22 cellular contexts compared by ENCODE assay signal in genomic region chr9:92632641-92633040, GRCh38. TPM values are rescaled to one million over a fixed set of nuclear protein-coding genes. Genes with fewer than 3 reads are reported as not detected.
A peak's percentile ranks its signal among the peaks of the same experiment; 100 is the strongest.
DNase-seq lines count a peak whose midpoint lies in the region; ATAC-seq and TF ChIP-seq lines count a peak whose summit lies in the region.
"Had no signal": no experiment of that assay in that cellular context is flagged by ENCODE, and none has a peak within 500 bp of the region (broad histone marks: within the 10 kb centered on the region; RNA-seq: fewer than 3 reads in every experiment).

No MANE protein-coding gene starts in this region.

- no peaks in the 10 kb centered on the region for H3K4me1 Mint-ChIP-seq in H9
- H3K4me1 Mint-ChIP-seq: neural progenitor cell had no signal

- ATAC-seq in HG03095 (IDR thresholded peaks at IDR 0.05; ENCODE audit: unreplicated experiment) (no peak), HG03378 (IDR thresholded peaks at IDR 0.05; ENCODE audit: unreplicated experiment) (no peak)
- ATAC-seq: right lobe of liver had no signal

- H3K36me3 ChIP-seq in testis (ENCODE audit: low read depth, missing control alignments), result no peaks in the 10 kb centered on the region

- H3K23me2 ChIP-seq in H9 (ENCODE audit: insufficient read length, low read depth, low read length, poor library complexity, severe bottlenecking), result no peaks in the 10 kb centered on the region

- H4K20me1 ChIP-seq in H9 (ENCODE audit: control insufficient read depth, insufficient read depth, insufficient read length), result no peaks in the 10 kb centered on the region

- no peak overlapping the region for H3K56ac ChIP-seq in H9 (ENCODE audit: insufficient read length, low read depth, low read length)

- H3K27me3 Mint-ChIP-seq in H9 (ENCODE audit: low read depth), result no peaks in the 10 kb centered on the region
- H3K27me3 Mint-ChIP-seq: activated CD4-positive, alpha-beta T cell treated with anti-CD3 and anti-CD28 coated beads, Interleukin-2, amount 10 ng/mL, durations not matched to agents 7 days and 5 days; CD4-positive, CD25-positive, alpha-beta regulatory T cell; stimulated activated naive CD8-positive, alpha-beta T cell treated with anti-CD3 and anti-CD28 coated beads, Interleukin-15, amount 100 ng/mL, for 72 hours had no signal

- H2BK15ac ChIP-seq in H9 (ENCODE audit: low read depth, low read length), result no peak overlapping the region

- H3K27ac ChIP-seq in H9 (ENCODE audit: insufficient read length, low read depth, low read length) (no peak overlapping the region), testis (no peak overlapping the region)
- H3K27ac ChIP-seq: brain microvascular endothelial cell, epithelial cell of prostate, neural progenitor cell, right lobe of liver, SJCRH30, upper lobe of left lung had no signal

- H3K79me1 ChIP-seq in H9 (ENCODE audit: insufficient read depth, low read depth, low read length, poor library complexity, severe bottlenecking), result no peaks in the 10 kb centered on the region

- no peak overlapping the region for H2BK12ac ChIP-seq in H9 (ENCODE audit: insufficient read length, low read depth, low read length)

- H2AFZ ChIP-seq in H9 (ENCODE audit: low read length), result no peak overlapping the region
- H2AFZ ChIP-seq: neural progenitor cell had no signal

- H3K14ac ChIP-seq in H9 (ENCODE audit: insufficient read depth, low read length), result no peak overlapping the region

- TF ChIP-seq POLR2A in testis (IDR thresholded peaks at IDR 0.05), result no peak

- no peak overlapping the region for H3K4me3 Mint-ChIP-seq in H9
- H3K4me3 Mint-ChIP-seq: activated CD4-positive, alpha-beta T cell treated with anti-CD3 and anti-CD28 coated beads, Interleukin-2, amount 10 ng/mL, durations not matched to agents 7 days and 5 days; CD4-positive, CD25-positive, alpha-beta regulatory T cell; neural progenitor cell had no signal

- no peaks in the 10 kb centered on the region for H3K9me3 ChIP-seq in H9 (ENCODE audit: control insufficient read depth, low read depth, low read length)
- H3K9me3 ChIP-seq in testis, result no peaks in the 10 kb centered on the region
- H3K9me3 ChIP-seq: right lobe of liver, SJCRH30, upper lobe of left lung had no signal

- no peak overlapping the region for H4K5ac ChIP-seq in H9 (ENCODE audit: insufficient read length, low read depth, low read length)

- TF ChIP-seq CTCF in H9 (conservative IDR thresholded peaks at IDR 0.05) (no peak), testis (IDR thresholded peaks at IDR 0.05) (no peak)

- WGBS in H9 (ENCODE audit: extremely low coverage, insufficient read length, low lambda C conversion rate), result no CpG with 5 or more reads among the region's 5 CpGs
- WGBS in testis, 2 donors, result 95 to 96% methylated on average over 5 of the region's 5 CpGs

- no peak overlapping the region for H2BK120ac ChIP-seq in H9 (ENCODE audit: low read depth, low read length, poor library complexity, severe bottlenecking)

- H3K79me2 ChIP-seq in H9 (ENCODE audit: insufficient read depth, low read length), result no peaks in the 10 kb centered on the region

- DNase-seq in H9, result peak; percentile 10
- DNase-seq in activated CD8-positive, alpha-beta memory T cell treated with anti-CD3 and anti-CD28 coated beads, Interleukin-2, amount 50 U/mL, for 4 hours, result peak; percentile 5
- peak; percentile 45 for DNase-seq in mesenteric fat pad (ENCODE audit: low spot score)
- peak; percentile 9 for DNase-seq in testis
- no peak for DNase-seq in NCI-H446 treated with DMSO at 0.1 percent for 48 hours (lab: John Stamatoyannopoulos, UW)
- DNase-seq: activated CD4-positive, alpha-beta T cell treated with anti-CD3 and anti-CD28 coated beads, Interleukin-2, amount 10 ng/mL, durations not matched to agents 7 days and 5 days; activated gamma-delta T cell treated with Interleukin-2 at 50 U/mL for 16 hours; brain microvascular endothelial cell; CD4-positive, CD25-positive, alpha-beta regulatory T cell; MV-4-11; NCI-H1436 treated with DMSO at 0.1 percent for 48 hours; NCI-H446; NCI-H82; SJCRH30; stimulated activated CD4-positive, alpha-beta T cell treated with anti-CD3 and anti-CD28 coated beads, Interleukin-4, amount 100 ng/mL, for 4 hours; stimulated activated naive CD8-positive, alpha-beta T cell treated with anti-CD3 and anti-CD28 coated beads, Interleukin-15, amount 100 ng/mL, for 72 hours; upper lobe of left lung had no signal

- H3K36me3 Mint-ChIP-seq in H9 (ENCODE audit: insufficient read depth in 1 of 3, low read depth in 3 of 3), result peaks cover 15 to 37% (median 36%) of the 10 kb centered on the region in 3 experiments; a peak in 6 of 7 replicates

- H3K9ac ChIP-seq in H9 (ENCODE audit: extremely low read depth, insufficient read length, low read length), result no peak overlapping the region
- H3K9ac ChIP-seq: neural progenitor cell had no signal

- no peak overlapping the region for H2BK5ac ChIP-seq in H9 (ENCODE audit: insufficient read length, low read length)

- H2AK5ac ChIP-seq in H9 (ENCODE audit: insufficient read length, low read length), result no peak overlapping the region

- no peak overlapping the region for H3T11ph ChIP-seq in H9 (ENCODE audit: low read length)

- no peak overlapping the region for H2BK20ac ChIP-seq in H9 (ENCODE audit: low read depth, low read length, poor library complexity, severe bottlenecking)

- H3K4me2 ChIP-seq in H9 (ENCODE audit: insufficient read depth, insufficient read length, low read length), result no peak overlapping the region
- H3K4me2 ChIP-seq: neural progenitor cell had no signal

- intact Hi-C loops in testis (cut with DNase I; ENCODE audit: low total_unique reads), result no loop called here

- no peak overlapping the region for H4K8ac ChIP-seq in H9 (replicated peaks; ENCODE audit: insufficient read length, low read depth, low read length)

- H3K4me1 ChIP-seq in H9 (ENCODE audit: insufficient read depth, low read length) (no peaks in the 10 kb centered on the region), testis (peaks cover 8% of the 10 kb centered on the region)
- H3K4me1 ChIP-seq: neural progenitor cell, right lobe of liver, SJCRH30 had no signal

- no peak overlapping the region for H3K27ac Mint-ChIP-seq in H9
- H3K27ac Mint-ChIP-seq: activated CD4-positive, alpha-beta T cell treated with anti-CD3 and anti-CD28 coated beads, Interleukin-2, amount 10 ng/mL, durations not matched to agents 7 days and 5 days; neural progenitor cell had no signal

- H3K4ac ChIP-seq in H9 (ENCODE audit: low read depth, low read length), result no peak overlapping the region

- no peak overlapping the region for H3K23ac ChIP-seq in H9 (ENCODE audit: insufficient read length, low read depth, low read length)

- H4K91ac ChIP-seq in H9 (ENCODE audit: insufficient read length, low read depth, low read length), result no peak overlapping the region

- no peak overlapping the region for H3K18ac ChIP-seq in H9 (ENCODE audit: insufficient read length, low read depth, low read length)

- no peak overlapping the region for H3K4me3 ChIP-seq in testis
- H3K4me3 ChIP-seq: neural progenitor cell, right lobe of liver, SJCRH30, upper lobe of left lung had no signal

- no peaks in the 10 kb centered on the region for H3K27me3 ChIP-seq in H9 (ENCODE audit: insufficient read depth, low read length)
- H3K27me3 ChIP-seq in testis, result no peaks in the 10 kb centered on the region
- H3K27me3 ChIP-seq: brain microvascular endothelial cell, neural progenitor cell, right lobe of liver, SJCRH30, upper lobe of left lung had no signal

- H3K9me3 Mint-ChIP-seq in H9, result peaks cover 0 to 1% of the 10 kb centered on the region in 2 experiments; a peak in 1 of 5 replicates
- H3K9me3 Mint-ChIP-seq: activated CD4-positive, alpha-beta T cell treated with anti-CD3 and anti-CD28 coated beads, Interleukin-2, amount 10 ng/mL, durations not matched to agents 7 days and 5 days; CD4-positive, CD25-positive, alpha-beta regulatory T cell; neural progenitor cell; stimulated activated naive CD8-positive, alpha-beta T cell treated with anti-CD3 and anti-CD28 coated beads, Interleukin-15, amount 100 ng/mL, for 72 hours had no signal

RNA-seq across cellular contexts. Expression of gene IPPK, which starts 37.3 kb away (rescaled TPM):
- total RNA-seq in H9 (2021) (10.7 and 12.9 TPM in 2 replicates), mesenteric fat pad (10.1 TPM), testis (10 to 100 TPM; 21.0 to 25.0 TPM)
- 21.9 TPM for polyA plus RNA-seq in testis (ENCODE audit: insufficient read depth, low read depth, low replicate concordance)
